20 cellular contexts compared by ENCODE assay signal in the genomic region with DNA sequence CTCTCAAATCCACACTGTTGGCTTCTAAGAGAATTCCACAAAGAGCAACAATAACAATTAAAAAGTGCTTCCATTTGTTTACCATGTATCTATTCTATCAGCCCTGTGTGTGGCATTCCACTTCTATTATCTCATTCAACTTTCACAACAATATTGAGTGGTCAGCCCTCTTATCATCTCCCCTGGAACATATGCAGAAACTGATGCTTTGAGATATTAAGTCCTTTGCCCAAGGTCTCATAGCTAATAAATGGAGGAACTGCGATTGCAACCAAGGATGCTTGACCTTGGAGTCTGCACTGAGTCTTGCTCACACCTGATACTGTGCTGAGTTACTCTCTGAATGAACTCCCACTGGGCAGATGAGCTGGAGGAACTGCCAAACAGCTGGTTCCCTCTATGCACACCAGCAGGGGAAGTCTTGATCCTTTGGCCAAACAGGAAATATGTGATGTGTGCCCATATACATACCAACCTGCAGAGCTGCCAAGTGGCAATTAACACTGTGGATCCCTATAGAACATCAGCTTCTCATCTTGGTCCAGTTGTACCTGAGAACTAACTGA.
DNase-seq lines count a peak whose midpoint lies in the region; ATAC-seq and TF ChIP-seq lines count a peak whose summit lies in the region.
"Had no signal": no experiment of that assay in that cellular context is flagged by ENCODE, and none has a peak within 500 bp of the region (broad histone marks: within the 10 kb centered on the region; RNA-seq: fewer than 3 reads in every experiment).

No MANE protein-coding gene starts in this region.

- H2BK12ac ChIP-seq in H9 (ENCODE audit: insufficient read length, low read depth, low read length), result no peak overlapping the region

- H3K56ac ChIP-seq in H9 (ENCODE audit: insufficient read length, low read depth, low read length), result no peak overlapping the region
- H3K56ac ChIP-seq in mesendoderm (ENCODE audit: low read length), result no peak overlapping the region

- H4K20me1 ChIP-seq in H9 (ENCODE audit: control insufficient read depth, insufficient read depth, insufficient read length) (no peaks in the 10 kb centered on the region), smooth muscle cell (ENCODE audit: low read depth) (no peaks in the 10 kb centered on the region)

- H3K27ac Mint-ChIP-seq in H9, result no peak overlapping the region
- H3K27ac Mint-ChIP-seq: B cell; CD4-positive, alpha-beta T cell had no signal

- WGBS in H9 (ENCODE audit: extremely low coverage, insufficient read length, low lambda C conversion rate), result no CpG with 5 or more reads among the region's 1 CpG
- no CpG with 5 or more reads among the region's 1 CpG for WGBS in mesendoderm (ENCODE audit: extremely low coverage, insufficient coverage, low lambda C conversion rate)
- 96% methylated on average over 1 of the region's 1 CpG for WGBS in smooth muscle cell (ENCODE audit: low lambda C conversion rate)

- no peak overlapping the region for H4K91ac ChIP-seq in H9 (ENCODE audit: insufficient read length, low read depth, low read length)

- intact Hi-C loops in ascending aorta (cut with DNase I), result no loop called here

- no peak overlapping the region for H3K14ac ChIP-seq in H9 (ENCODE audit: insufficient read depth, low read length)

- H2BK120ac ChIP-seq in H9 (ENCODE audit: low read depth, low read length, poor library complexity, severe bottlenecking) (no peak overlapping the region), mesendoderm (ENCODE audit: low read depth, low read length) (peak overlapping the region; percentile 78)

- H3K36me3 ChIP-seq in mesendoderm (ENCODE audit: control insufficient read depth, insufficient read depth, low read length) (no peaks in the 10 kb centered on the region), ascending aorta (no peaks in the 10 kb centered on the region), smooth muscle cell (ENCODE audit: low read depth) (no peaks in the 10 kb centered on the region)
- H3K36me3 ChIP-seq: HAP-1 had no signal

- H4K8ac ChIP-seq in H9 (replicated peaks; ENCODE audit: insufficient read length, low read depth, low read length) (no peak overlapping the region), mesendoderm (ENCODE audit: low read depth, low read length) (no peak overlapping the region)

- no peaks in the 10 kb centered on the region for H3K79me2 ChIP-seq in H9 (ENCODE audit: insufficient read depth, low read length)
- H3K79me2 ChIP-seq in mesendoderm (ENCODE audit: control insufficient read depth, insufficient read depth, low read length), result no peaks in the 10 kb centered on the region
- H3K79me2 ChIP-seq in smooth muscle cell (ENCODE audit: low read depth), result no peaks in the 10 kb centered on the region

- H3K9me3 ChIP-seq in H9 (ENCODE audit: control insufficient read depth, low read depth, low read length), result no peaks in the 10 kb centered on the region
- no peaks in the 10 kb centered on the region for H3K9me3 ChIP-seq in ascending aorta
- no peaks in the 10 kb centered on the region for H3K9me3 ChIP-seq in smooth muscle cell (replicated peaks; ENCODE audit: low read depth)
- H3K9me3 ChIP-seq: HAP-1 had no signal

- H2BK5ac ChIP-seq in H9 (ENCODE audit: insufficient read length, low read length) (no peak overlapping the region), mesendoderm (ENCODE audit: low read length) (no peak overlapping the region)

- no peaks in the 10 kb centered on the region for H3K27me3 Mint-ChIP-seq in H9 (ENCODE audit: low read depth)
- H3K27me3 Mint-ChIP-seq: B cell; CD4-positive, alpha-beta T cell had no signal

- H3K27me3 ChIP-seq in H9 (ENCODE audit: insufficient read depth, low read length) (no peaks in the 10 kb centered on the region), mesendoderm (ENCODE audit: insufficient read depth, low read length, poor library complexity) (no peaks in the 10 kb centered on the region), ascending aorta (no peaks in the 10 kb centered on the region), smooth muscle cell (ENCODE audit: low read depth) (no peaks in the 10 kb centered on the region)

- H3K4me1 ChIP-seq in H9 (ENCODE audit: insufficient read depth, low read length) (peaks cover 4% of the 10 kb centered on the region; the same call in 1 of the 2 replicates), mesendoderm (ENCODE audit: control insufficient read depth, low read depth, low read length) (peaks cover 2% of the 10 kb centered on the region), ascending aorta (no peaks in the 10 kb centered on the region), smooth muscle cell (ENCODE audit: low read depth) (peaks cover 7% of the 10 kb centered on the region)

- H3K23ac ChIP-seq in H9 (ENCODE audit: insufficient read length, low read depth, low read length) (no peak overlapping the region), mesendoderm (ENCODE audit: low read length) (no peak overlapping the region)

- H2AFZ ChIP-seq in H9 (ENCODE audit: low read length), result no peak overlapping the region
- H2AFZ ChIP-seq in smooth muscle cell (ENCODE audit: low read depth), result no peak overlapping the region

- no peaks in the 10 kb centered on the region for H3K23me2 ChIP-seq in H9 (ENCODE audit: insufficient read length, low read depth, low read length, poor library complexity, severe bottlenecking)

- H3K4me3 ChIP-seq in mesendoderm (ENCODE audit: low read length) (no peak overlapping the region), ascending aorta (no peak overlapping the region), smooth muscle cell (no peak overlapping the region)
- H3K4me3 ChIP-seq: HAP-1 had no signal

- no peaks in the 10 kb centered on the region for H3K36me3 Mint-ChIP-seq in H9 (ENCODE audit: insufficient read depth in 1 of 3, low read depth in 3 of 3)

- no peak overlapping the region for H3K27ac ChIP-seq in H9 (ENCODE audit: insufficient read length, low read depth, low read length)
- H3K27ac ChIP-seq in mesendoderm (ENCODE audit: low read depth, low read length), result no peak overlapping the region
- H3K27ac ChIP-seq in ascending aorta, result no peak overlapping the region
- no peak overlapping the region for H3K27ac ChIP-seq in smooth muscle cell (ENCODE audit: low read depth)
- H3K27ac ChIP-seq: 22Rv1 had no signal

- TF ChIP-seq CTCF in H9 (conservative IDR thresholded peaks at IDR 0.05) (0 out of 3 replicates have a peak, but pooled peaks have one; percentile 12), ascending aorta (IDR thresholded peaks at IDR 0.05) (no peak), smooth muscle cell (IDR thresholded peaks at IDR 0.05; ENCODE audit: borderline replicate concordance, insufficient read depth, poor library complexity, severe bottlenecking) (no peak)

- no peak overlapping the region for H3T11ph ChIP-seq in H9 (ENCODE audit: low read length)

- H3K9me3 Mint-ChIP-seq in H9, result no peaks in the 10 kb centered on the region
- H3K9me3 Mint-ChIP-seq: CD4-positive, alpha-beta T cell had no signal

- H2BK15ac ChIP-seq in H9 (ENCODE audit: low read depth, low read length) (no peak overlapping the region), mesendoderm (replicated peaks; ENCODE audit: low read depth) (no peak overlapping the region)

- no peak for ATAC-seq in GM21576 (IDR thresholded peaks at IDR 0.05; ENCODE audit: unreplicated experiment)

- DNase-seq in DMS 273 (lab: John Stamatoyannopoulos, UW; ENCODE audit: unreplicated experiment) (peak; percentile 9), DMS 273 treated with DMSO at 0.1 percent for 48 hours (lab: John Stamatoyannopoulos, UW) (no peak), H9 (no peak), RPMI8226 (peak; percentile 33), mesendoderm (peak; percentile 60), ascending aorta (ENCODE audit: low spot score in 2 of 2) (no peak), smooth muscle cell (lab: John Stamatoyannopoulos, UW; ENCODE audit: unreplicated experiment) (no peak)
- DNase-seq: CD4-positive, alpha-beta T cell; DMS79; KBM-7; NCI-H1092; NCI-H1694; NCI-H524; NK-92 treated with Interleukin-12 subunit alpha and Interleukin-12 subunit beta, amount 100 ng/mL, for 24 hours; OCI-M1; SIG-M5 had no signal

- H3K79me1 ChIP-seq in H9 (ENCODE audit: insufficient read depth, low read depth, low read length, poor library complexity, severe bottlenecking) (no peaks in the 10 kb centered on the region), mesendoderm (ENCODE audit: low read length) (no peaks in the 10 kb centered on the region)

- no peak overlapping the region for H2BK20ac ChIP-seq in H9 (ENCODE audit: low read depth, low read length, poor library complexity, severe bottlenecking)

- H3K4me3 Mint-ChIP-seq in H9, result no peak overlapping the region
- H3K4me3 Mint-ChIP-seq: B cell; CD4-positive, alpha-beta T cell had no signal

- H3K4me2 ChIP-seq in H9 (ENCODE audit: insufficient read depth, insufficient read length, low read length) (no peak overlapping the region), mesendoderm (ENCODE audit: low read length) (no peak overlapping the region), smooth muscle cell (no peak overlapping the region)

- H4K5ac ChIP-seq in H9 (ENCODE audit: insufficient read length, low read depth, low read length) (no peak overlapping the region), mesendoderm (ENCODE audit: low read length) (no peak overlapping the region)

- H2AK5ac ChIP-seq in H9 (ENCODE audit: insufficient read length, low read length) (no peak overlapping the region), mesendoderm (ENCODE audit: low read length) (no peak overlapping the region)

- H3K4ac ChIP-seq in H9 (ENCODE audit: low read depth, low read length) (no peak overlapping the region), mesendoderm (ENCODE audit: low read depth, low read length) (no peak overlapping the region)

- H3K9ac ChIP-seq in H9 (ENCODE audit: extremely low read depth, insufficient read length, low read length) (no peak overlapping the region), mesendoderm (ENCODE audit: low read length) (no peak overlapping the region), smooth muscle cell (ENCODE audit: low read depth) (no peak overlapping the region)

- peaks cover 8% of the 10 kb centered on the region in 2 experiments for H3K4me1 Mint-ChIP-seq in H9
- H3K4me1 Mint-ChIP-seq: B cell had no signal

- H3K18ac ChIP-seq in H9 (ENCODE audit: insufficient read length, low read depth, low read length) (no peak overlapping the region), mesendoderm (ENCODE audit: low read length) (no peak overlapping the region)

- H3F3A ChIP-seq in smooth muscle cell (ENCODE audit: low read depth), result peaks cover 5% of the 10 kb centered on the region

Comparison
In these comparisons a context has a peak if more than half of its experiments do, and no peak if none do; other contexts are left out.
1. DNase-seq: peak in DMS 273 (single experiment), RPMI8226 (single experiment) and mesendoderm (single experiment); none in DMS 273 treated with DMSO at 0.1 percent for 48 hours (single experiment), H9 (single experiment), ascending aorta (0 of 2) and smooth muscle cell (single experiment).